13 cellular contexts compared by ENCODE assay signal in the genomic region with DNA sequence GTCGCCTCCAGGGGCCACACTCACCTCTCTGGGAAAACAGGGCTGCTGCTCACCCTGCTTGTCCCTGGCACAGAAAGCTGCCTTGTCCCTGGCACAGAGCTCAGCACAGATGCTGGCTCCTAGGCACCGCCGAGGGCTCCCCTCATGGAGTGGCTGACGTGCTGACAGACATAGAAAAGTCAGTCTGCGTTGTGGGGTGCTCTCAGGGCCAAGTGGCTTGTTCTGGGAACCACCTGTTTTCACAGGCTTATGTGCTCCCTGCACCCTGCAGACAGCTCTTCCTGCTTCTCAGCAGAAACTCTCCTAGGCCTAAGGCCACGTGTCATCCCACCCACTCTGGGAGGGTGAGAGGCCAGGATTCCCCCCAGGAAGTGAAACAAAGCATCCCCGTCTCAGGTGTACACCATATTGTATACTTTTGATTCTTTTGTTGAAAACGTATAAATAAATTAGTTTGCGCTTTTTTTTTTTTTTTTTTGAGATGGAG.
DNase-seq lines count a peak whose midpoint lies in the region; ATAC-seq and TF ChIP-seq lines count a peak whose summit lies in the region.
"Had no signal": no experiment of that assay in that cellular context is flagged by ENCODE, and none has a peak within 500 bp of the region (broad histone marks: within the 10 kb centered on the region; RNA-seq: fewer than 3 reads in every experiment).

No MANE protein-coding gene starts in this region.

- no peaks in the 10 kb centered on the region for H3K9me3 Mint-ChIP-seq in activated CD8-positive, alpha-beta T cell treated with anti-CD3 and anti-CD28 coated beads for 36 hours
- no peaks in the 10 kb centered on the region for H3K9me3 Mint-ChIP-seq in activated CD8-positive, alpha-beta T cell treated with anti-CD3 and anti-CD28 coated beads, Interleukin-2, amount 10 ng/mL, durations not matched to agents 7 days and 5 days (ENCODE audit: insufficient read depth)
- H3K9me3 Mint-ChIP-seq in type B pancreatic cell = no peaks in the 10 kb centered on the region

- H3K27ac Mint-ChIP-seq in activated CD8-positive, alpha-beta T cell treated with anti-CD3 and anti-CD28 coated beads for 36 hours = no peak overlapping the region
- H3K27ac Mint-ChIP-seq in activated CD8-positive, alpha-beta T cell treated with anti-CD3 and anti-CD28 coated beads, Interleukin-2, amount 10 ng/mL, durations not matched to agents 7 days and 5 days = no peak overlapping the region
- H3K27ac Mint-ChIP-seq in type B pancreatic cell = no peak overlapping the region
- H3K27ac Mint-ChIP-seq: activated naive CD8-positive, alpha-beta T cell had no signal

- POLR2A ChIA-PET in activated CD8-positive, alpha-beta T cell treated with anti-CD3 and anti-CD28 coated beads for 36 hours (lab: Charles Lee) = no interaction called here
- POLR2A ChIA-PET in activated CD8-positive, alpha-beta T cell treated with anti-CD3 and anti-CD28 coated beads, Interleukin-2, amount 10 ng/mL, durations not matched to agents 7 days and 5 days (lab: Charles Lee) = no interaction called here

- peaks cover 8% of the 10 kb centered on the region for H3K4me1 Mint-ChIP-seq in activated CD8-positive, alpha-beta T cell treated with anti-CD3 and anti-CD28 coated beads for 36 hours (ENCODE audit: low read depth)
- peaks cover 6% of the 10 kb centered on the region for H3K4me1 Mint-ChIP-seq in activated CD8-positive, alpha-beta T cell treated with anti-CD3 and anti-CD28 coated beads, Interleukin-2, amount 10 ng/mL, durations not matched to agents 7 days and 5 days (ENCODE audit: low read depth)
- H3K4me1 Mint-ChIP-seq in type B pancreatic cell (ENCODE audit: unreplicated experiment) = peaks cover 8% of the 10 kb centered on the region

- H3K4me3 Mint-ChIP-seq in activated CD8-positive, alpha-beta T cell treated with anti-CD3 and anti-CD28 coated beads for 36 hours = no peak overlapping the region
- H3K4me3 Mint-ChIP-seq in activated CD8-positive, alpha-beta T cell treated with anti-CD3 and anti-CD28 coated beads, Interleukin-2, amount 10 ng/mL, durations not matched to agents 7 days and 5 days = no peak overlapping the region
- no peak overlapping the region for H3K4me3 Mint-ChIP-seq in type B pancreatic cell
- H3K4me3 Mint-ChIP-seq: activated naive CD8-positive, alpha-beta T cell had no signal

- ATAC-seq in activated CD8-positive, alpha-beta T cell treated with anti-CD3 and anti-CD28 coated beads for 36 hours = peak; percentile 42
- no peak for ATAC-seq in activated CD8-positive, alpha-beta T cell treated with anti-CD3 and anti-CD28 coated beads, Interleukin-2, amount 10 ng/mL, durations not matched to agents 7 days and 5 days
- ATAC-seq in GM21825 (IDR thresholded peaks at IDR 0.05; ENCODE audit: unreplicated experiment) (peak; percentile 64), HG03378 (IDR thresholded peaks at IDR 0.05; ENCODE audit: unreplicated experiment) (peak; percentile 53), GM19324 (IDR thresholded peaks at IDR 0.05; ENCODE audit: low FRiP score, unreplicated experiment) (no peak)
- ATAC-seq: A549, mucosa of descending colon had no signal

- no peaks in the 10 kb centered on the region for H3K36me3 Mint-ChIP-seq in activated CD8-positive, alpha-beta T cell treated with anti-CD3 and anti-CD28 coated beads for 36 hours (ENCODE audit: low read depth)
- H3K36me3 Mint-ChIP-seq in activated CD8-positive, alpha-beta T cell treated with anti-CD3 and anti-CD28 coated beads, Interleukin-2, amount 10 ng/mL, durations not matched to agents 7 days and 5 days (ENCODE audit: low read depth) = no peaks in the 10 kb centered on the region
- H3K36me3 Mint-ChIP-seq in type B pancreatic cell = no peaks in the 10 kb centered on the region
- H3K36me3 Mint-ChIP-seq: activated naive CD8-positive, alpha-beta T cell had no signal

- H3K27me3 Mint-ChIP-seq in activated CD8-positive, alpha-beta T cell treated with anti-CD3 and anti-CD28 coated beads for 36 hours = no peaks in the 10 kb centered on the region
- H3K27me3 Mint-ChIP-seq in activated CD8-positive, alpha-beta T cell treated with anti-CD3 and anti-CD28 coated beads, Interleukin-2, amount 10 ng/mL, durations not matched to agents 7 days and 5 days (ENCODE audit: low read depth) = no peaks in the 10 kb centered on the region
- H3K27me3 Mint-ChIP-seq in type B pancreatic cell = peaks cover 17% of the 10 kb centered on the region
- H3K27me3 Mint-ChIP-seq: activated naive CD8-positive, alpha-beta T cell had no signal

- no peak for TF ChIP-seq CTCF in activated CD8-positive, alpha-beta T cell treated with anti-CD3 and anti-CD28 coated beads for 36 hours (IDR thresholded peaks at IDR 0.05)
- no peak for TF ChIP-seq CTCF in type B pancreatic cell (conservative IDR thresholded peaks at IDR 0.05)

- CTCF ChIA-PET in activated CD8-positive, alpha-beta T cell treated with anti-CD3 and anti-CD28 coated beads for 36 hours (lab: Charles Lee) = no interaction called here
- CTCF ChIA-PET in activated CD8-positive, alpha-beta T cell treated with anti-CD3 and anti-CD28 coated beads, Interleukin-2, amount 10 ng/mL, durations not matched to agents 7 days and 5 days (lab: Charles Lee) = no interaction called here

- intact Hi-C loops in activated CD8-positive, alpha-beta T cell treated with anti-CD3 and anti-CD28 coated beads for 36 hours (cut with micrococcal nuclease) = no loop called here

- DNase-seq in activated CD8-positive, alpha-beta T cell treated with anti-CD3 and anti-CD28 coated beads for 36 hours = peak; percentile 6
- DNase-seq in activated CD8-positive, alpha-beta T cell treated with anti-CD3 and anti-CD28 coated beads, Interleukin-2, amount 10 ng/mL, durations not matched to agents 7 days and 5 days = no peak
- DNase-seq in type B pancreatic cell (ENCODE audit: extremely low spot score, unreplicated experiment) = peak; percentile 20
- DNase-seq in hepatic stellate cell (ENCODE audit: low spot score) = no peak
- no peak for DNase-seq in HT-29 (ENCODE audit: low spot score)
- DNase-seq: mucosa of descending colon, NCI-H1436 treated with DMSO at 0.1 percent for 48 hours, small intestine had no signal

Comparison
In these comparisons a context has a peak if more than half of its experiments do, and no peak if none do; other contexts are left out.
1. ATAC-seq: peak in activated CD8-positive, alpha-beta T cell treated with anti-CD3 and anti-CD28 coated beads for 36 hours (single experiment), GM21825 (single experiment) and HG03378 (single experiment); none in activated CD8-positive, alpha-beta T cell treated with anti-CD3 and anti-CD28 coated beads, Interleukin-2, amount 10 ng/mL, durations not matched to agents 7 days and 5 days (single experiment) and GM19324 (single experiment).
2. DNase-seq: peak in activated CD8-positive, alpha-beta T cell treated with anti-CD3 and anti-CD28 coated beads for 36 hours (single experiment) and type B pancreatic cell (single experiment); none in activated CD8-positive, alpha-beta T cell treated with anti-CD3 and anti-CD28 coated beads, Interleukin-2, amount 10 ng/mL, durations not matched to agents 7 days and 5 days (single experiment), hepatic stellate cell (single experiment) and HT-29 (single experiment).